In the genomic region with DNA sequence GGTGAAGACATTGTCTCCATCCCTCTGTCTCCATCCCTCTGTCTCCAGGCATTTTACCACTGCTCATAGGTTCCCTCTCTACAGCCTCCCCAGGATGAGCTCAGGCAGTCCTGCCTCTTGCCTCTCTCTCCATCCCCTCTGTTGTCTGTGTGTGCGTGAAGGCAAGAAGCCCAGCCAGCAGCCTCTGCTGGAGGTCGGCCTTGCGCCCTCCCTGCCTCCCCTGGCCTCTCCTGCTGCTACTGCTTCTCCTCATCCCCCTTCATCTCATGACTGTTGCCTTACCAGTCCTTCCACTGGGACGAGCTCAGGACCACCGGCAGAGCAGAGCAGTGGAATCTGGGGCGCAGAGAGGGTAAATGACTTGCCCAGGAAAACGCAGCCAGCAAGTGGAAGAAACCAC, we compare ENCODE assay signal across 14 cellular contexts. TPM values are rescaled to one million over a fixed set of nuclear protein-coding genes. Genes with fewer than 3 reads are reported as not detected.
A peak's percentile ranks its signal among the peaks of the same experiment; 100 is the strongest.
DNase-seq lines count a peak whose midpoint lies in the region; ATAC-seq and TF ChIP-seq lines count a peak whose summit lies in the region.
"Had no signal": no experiment of that assay in that cellular context is flagged by ENCODE, and none has a peak within 500 bp of the region (broad histone marks: within the 10 kb centered on the region; RNA-seq: fewer than 3 reads in every experiment).

No MANE protein-coding gene starts in this region.

- no peaks in the 10 kb centered on the region for H3K27me3 ChIP-seq in PC-3 (ENCODE audit: low read length)

- peaks cover 98% of the 10 kb centered on the region for H3K4me1 ChIP-seq in PC-3 (ENCODE audit: insufficient read depth, low read length)

- no peak overlapping the region for H3K4me3 Mint-ChIP-seq in CD14-positive monocyte
- no peak overlapping the region for H3K4me3 Mint-ChIP-seq in dendritic cell treated with granulocyte-macrophage colony-stimulating factor and Interleukin-4, amounts not matched to agents 40 ng/mL and 50 ng/mL, for 4 days
- H3K4me3 Mint-ChIP-seq: CD8-positive, alpha-beta memory T cell had no signal

- H3K9ac ChIP-seq in PC-3 (ENCODE audit: low read length): no peak overlapping the region

- peaks cover 20% of the 10 kb centered on the region; the same call in 1 of the 2 replicates for H3K36me3 ChIP-seq in PC-3 (ENCODE audit: low read depth, low read length)

- no peaks in the 10 kb centered on the region for H4K20me1 ChIP-seq in PC-3 (ENCODE audit: low read length)

- H2AFZ ChIP-seq in PC-3 (ENCODE audit: low read length): no peak overlapping the region

- H3K4me3 ChIP-seq in PC-3 (ENCODE audit: low read length) (no peak overlapping the region), retinal pigment epithelial cell (ENCODE audit: low read length) (peak overlapping the region; percentile 52)

- no peaks in the 10 kb centered on the region for H3K9me3 ChIP-seq in PC-3 (ENCODE audit: low read length)

- no peak overlapping the region for H3K27ac ChIP-seq in PC-3 (ENCODE audit: low read length)

- H3K27me3 Mint-ChIP-seq in CD14-positive monocyte (ENCODE audit: low read depth in 3 of 3): peaks cover 0 to 6% (median 1%) of the 10 kb centered on the region in 3 donors
- peaks cover 7% of the 10 kb centered on the region for H3K27me3 Mint-ChIP-seq in dendritic cell treated with granulocyte-macrophage colony-stimulating factor and Interleukin-4, amounts not matched to agents 40 ng/mL and 50 ng/mL, for 4 days

- ATAC-seq in PC-3 (no peak), HG03045 (IDR thresholded peaks at IDR 0.05; ENCODE audit: unreplicated experiment) (no peak)

- H3K4me2 ChIP-seq in PC-3 (ENCODE audit: low read length): peak overlapping the region; percentile 58

- peaks cover 98% of the 10 kb centered on the region for H3K4me1 Mint-ChIP-seq in CD14-positive monocyte
- H3K4me1 Mint-ChIP-seq in dendritic cell treated with granulocyte-macrophage colony-stimulating factor and Interleukin-4, amounts not matched to agents 40 ng/mL and 50 ng/mL, for 4 days (ENCODE audit: low read depth): peaks cover 96% of the 10 kb centered on the region

- H3K36me3 Mint-ChIP-seq in CD14-positive monocyte: peaks cover 0 to 7% of the 10 kb centered on the region in 2 donors
- no peaks in the 10 kb centered on the region for H3K36me3 Mint-ChIP-seq in dendritic cell treated with granulocyte-macrophage colony-stimulating factor and Interleukin-4, amounts not matched to agents 40 ng/mL and 50 ng/mL, for 4 days (ENCODE audit: low read depth)
- H3K36me3 Mint-ChIP-seq: CD8-positive, alpha-beta memory T cell had no signal

- intact Hi-C loops in CD14-positive monocyte (cut with micrococcal nuclease): no loop called here
- intact Hi-C loops in PC-3 (cut with micrococcal nuclease): no loop called here
- intact Hi-C loops in dendritic cell treated with granulocyte-macrophage colony-stimulating factor and Interleukin-4, amounts not matched to agents 40 ng/mL and 50 ng/mL, for 4 days (cut with micrococcal nuclease): no loop called here

- DNase-seq in CD14-positive monocyte (ENCODE audit: low spot score) (no peak), PC-3 (no peak), retinal pigment epithelial cell (ENCODE audit: low read depth) (no peak), hypothalamus (lab: John Stamatoyannopoulos, UW) (no peak), CD1c-positive myeloid dendritic cell (ENCODE audit: extremely low spot score) (no peak)
- DNase-seq: CD8-positive, alpha-beta memory T cell; Karpas-422; NCI-H2029; NCI-H526 treated with DMSO at 0.1 percent for 48 hours; NK-92 treated with Interleukin-12 subunit alpha and Interleukin-12 subunit beta, amount 100 ng/mL, for 24 hours; Right ventricle myocardium superior had no signal

- POLR2A ChIA-PET in PC-3 (lab: Charles Lee; ENCODE audit: unreplicated experiment): no interaction called here

- CTCF ChIA-PET in PC-3 (lab: Charles Lee): no interaction called here

- TF ChIP-seq CTCF in CD14-positive monocyte (IDR thresholded peaks at IDR 0.05): no peak
- no peak for TF ChIP-seq CTCF in PC-3 (conservative IDR thresholded peaks at IDR 0.05; ENCODE audit: low read depth, low read length)
- no peak for TF ChIP-seq CTCF in retinal pigment epithelial cell (conservative IDR thresholded peaks at IDR 0.05; ENCODE audit: low read depth, low read length)

- no peaks in the 10 kb centered on the region for H3K9me2 ChIP-seq in PC-3 (replicated peaks; ENCODE audit: low read length)

- H3F3A ChIP-seq in PC-3 (ENCODE audit: low read length, unreplicated experiment): no peaks in the 10 kb centered on the region

- H3K9me3 Mint-ChIP-seq in CD14-positive monocyte: no peaks in the 10 kb centered on the region
- no peaks in the 10 kb centered on the region for H3K9me3 Mint-ChIP-seq in dendritic cell treated with granulocyte-macrophage colony-stimulating factor and Interleukin-4, amounts not matched to agents 40 ng/mL and 50 ng/mL, for 4 days
- H3K9me3 Mint-ChIP-seq: CD8-positive, alpha-beta memory T cell had no signal

- no TSS peak for BruUV-seq in PC-3 (replicated peaks; lab: Mats Ljungman, UMichigan)

- H3K79me2 ChIP-seq in PC-3 (ENCODE audit: low read length): peaks cover 73% of the 10 kb centered on the region

- peak overlapping the region in 5 of 7 donors; percentile 73 to 85 (median 80) for H3K27ac Mint-ChIP-seq in CD14-positive monocyte
- peak overlapping the region; percentile 58 for H3K27ac Mint-ChIP-seq in dendritic cell treated with granulocyte-macrophage colony-stimulating factor and Interleukin-4, amounts not matched to agents 40 ng/mL and 50 ng/mL, for 4 days

RNA-seq across cellular contexts. Expression of gene KRT80, which starts 3.2 kb away (rescaled TPM):
- under 1 TPM; 0.18 to 0.52 TPM for polyA plus RNA-seq in CD14-positive monocyte
- total RNA-seq in PC-3 (2014; rRNA removed): 19.8 and 30.1 TPM in 2 replicates
- total RNA-seq: CD8-positive, alpha-beta memory T cell; H7; Right ventricle myocardium superior had no signal
- polyA plus RNA-seq: CD8-positive, alpha-beta memory T cell had no signal

RNA-seq across cellular contexts. Expression of gene KRT7, which starts 44.4 kb away (rescaled TPM):
- 1 to 10 TPM in 1 of 2 donors, not detected in 1; 2.7 TPM for polyA plus RNA-seq in CD14-positive monocyte
- 2,144 and 2,979 TPM in 2 replicates for total RNA-seq in PC-3 (2014; rRNA removed)
- polyA plus RNA-seq: CD8-positive, alpha-beta memory T cell had no signal
